In genomic region chr17:74748279-74748528, GRCh38 we compare ENCODE assay signal across 8 cellular contexts. TPM values are rescaled to one million over a fixed set of nuclear protein-coding genes. Genes with fewer than 3 reads are reported as not detected.
DNase-seq lines count a peak whose midpoint lies in the region; ATAC-seq, FAIRE-seq and TF ChIP-seq lines count a peak whose summit lies in the region.

No MANE protein-coding gene starts in this region.

- H2AFZ ChIP-seq in ACC112 (ENCODE audit: low read length, unreplicated experiment) = peak overlapping the region; percentile 4

- H3K9me3 ChIP-seq in adipocyte (ENCODE audit: control insufficient read depth, low read length) (no peaks in the 10 kb centered on the region), mesodermal cell (ENCODE audit: control insufficient read depth, low read length) (no peaks in the 10 kb centered on the region)

- WGBS in mesodermal cell (ENCODE audit: insufficient coverage in 2 of 2), 2 experiments = 0% methylated on average over 24 to 32 of the region's 34 CpGs

- peak overlapping the region; percentile 77 for H3K9ac ChIP-seq in adipocyte (ENCODE audit: low read length)

- H3K79me2 ChIP-seq in ACC112 (ENCODE audit: control insufficient read depth, insufficient read depth, low read length, unreplicated experiment) = no peaks in the 10 kb centered on the region

- no peak for ATAC-seq in HG02884 (IDR thresholded peaks at IDR 0.05; ENCODE audit: unreplicated experiment)

- H3K36me3 ChIP-seq in ACC112 (ENCODE audit: insufficient read depth, low read length) (no peaks in the 10 kb centered on the region), adipocyte (ENCODE audit: control insufficient read depth, insufficient read depth, low read length, severe bottlenecking) (no peaks in the 10 kb centered on the region), mesodermal cell (ENCODE audit: control insufficient read depth, insufficient read depth, low read length) (peaks cover 13% of the 10 kb centered on the region)

- FAIRE-seq in H54 (lab: Jason Lieb, UNC) = no peak

- H3K27ac ChIP-seq in ACC112 (ENCODE audit: low read depth, low read length) (no peak overlapping the region), mesodermal cell (ENCODE audit: low read depth, low read length, severe bottlenecking) (peak overlapping the region; percentile 96)

- H3K4me3 ChIP-seq in ACC112 (ENCODE audit: low read depth, low read length) (peak overlapping the region; percentile 75), adipocyte (ENCODE audit: low read length) (peak overlapping the region; percentile 78), mesodermal cell (ENCODE audit: extremely low read depth, insufficient read depth, low read length, poor library complexity, severe bottlenecking) (peak overlapping the region; percentile 92)

- DNase-seq in H54 (ENCODE audit: insufficient read length, low spot score) (peak; percentile 98), adipocyte (ENCODE audit: low read depth) (no peak), H4 (ENCODE audit: low spot score) (no peak), NCI-H2107 (lab: John Stamatoyannopoulos, UW) (no peak), RPMI8226 (no peak)

- TF ChIP-seq POLR2A in H54 (IDR thresholded peaks at IDR 0.05; ENCODE audit: low read depth, low read length) = no peak

- H3K4me1 ChIP-seq in ACC112 (ENCODE audit: control insufficient read depth, insufficient read depth, low read length, unreplicated experiment) = no peaks in the 10 kb centered on the region
- H3K4me1 ChIP-seq in adipocyte (ENCODE audit: control insufficient read depth, insufficient read depth, low read length) = peaks cover 5% of the 10 kb centered on the region
- peaks cover 44% of the 10 kb centered on the region for H3K4me1 ChIP-seq in mesodermal cell (ENCODE audit: control insufficient read depth, insufficient read depth, low read length, poor library complexity, severe bottlenecking)

- H3K27me3 ChIP-seq in ACC112 (ENCODE audit: insufficient read depth, low read length) = peaks cover 18% of the 10 kb centered on the region
- H3K27me3 ChIP-seq in adipocyte (replicated peaks; ENCODE audit: control insufficient read depth, insufficient read depth, low read length) = peaks cover 13% of the 10 kb centered on the region

RNA-seq across cellular contexts. Expression of gene NHERF1, which starts 0.2 kb away (rescaled TPM):
- polyA plus RNA-seq in mesodermal cell (2013, experiment 1 of 2) = 178 TPM
- polyA plus RNA-seq in mesodermal cell (2013, experiment 2 of 2) = 224 TPM
- 28.2 and 34.0 TPM in 2 replicates for total RNA-seq in H4 (2014; rRNA removed; shearing (Covaris generic))

RNA-seq across cellular contexts. Expression of gene RAB37, which starts 11.1 kb away (rescaled TPM):
- 11.7 TPM for polyA plus RNA-seq in mesodermal cell (2013, experiment 1 of 2)
- polyA plus RNA-seq in mesodermal cell (2013, experiment 2 of 2) = 16.4 TPM
- total RNA-seq in H4 (2014; rRNA removed; shearing (Covaris generic)) = not detected in 2 replicates

RNA-seq across cellular contexts. Expression of gene NAT9, which starts 27.9 kb away (rescaled TPM):
- polyA plus RNA-seq in mesodermal cell (2013, experiment 1 of 2) = 35.2 TPM
- polyA plus RNA-seq in mesodermal cell (2013, experiment 2 of 2) = 24.6 TPM
- 25.3 and 35.8 TPM in 2 replicates for total RNA-seq in H4 (2014; rRNA removed; shearing (Covaris generic))

RNA-seq across cellular contexts. Expression of gene CD300LF, which starts 35.5 kb away (rescaled TPM):
- polyA plus RNA-seq in mesodermal cell (2013, experiment 1 of 2) = not detected
- not detected for polyA plus RNA-seq in mesodermal cell (2013, experiment 2 of 2)
- total RNA-seq in H4 (2014; rRNA removed; shearing (Covaris generic)) = not detected in 2 replicates
